16 cellular contexts compared by ENCODE assay signal in the genomic region with DNA sequence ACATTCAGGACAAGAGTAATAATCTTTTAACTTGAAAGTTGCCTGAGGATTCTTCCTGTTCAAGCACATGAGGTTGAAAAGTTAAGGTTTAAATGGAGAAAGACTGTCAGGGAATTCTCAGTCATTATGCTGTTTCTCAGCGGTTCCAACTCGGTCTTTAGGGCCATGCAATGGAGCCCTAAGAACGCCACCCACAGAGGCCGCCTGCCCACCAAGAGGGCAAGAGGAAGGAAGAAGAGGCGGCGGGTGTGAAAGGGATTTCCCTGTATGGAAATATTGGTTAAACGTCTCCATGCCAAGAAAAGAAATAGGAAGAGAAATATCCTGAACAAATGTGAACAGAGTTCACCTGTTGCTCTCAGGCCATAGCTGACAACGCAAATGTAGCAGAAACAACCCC.
"Had no signal": no experiment of that assay in that cellular context is flagged by ENCODE, and none has a peak within 500 bp of the region (broad histone marks: within the 10 kb centered on the region; RNA-seq: fewer than 3 reads in every experiment).

No MANE protein-coding gene starts in this region.

- H3K4me3 ChIP-seq: coronary artery, dorsolateral prefrontal cortex, esophagus squamous epithelium, gastroesophageal sphincter, heart left ventricle, left lung, lower lobe of right lung had no signal

- H3K27ac ChIP-seq: coronary artery, dorsolateral prefrontal cortex, esophagus squamous epithelium, gastroesophageal sphincter, heart left ventricle, left lung, lower lobe of right lung had no signal

- ATAC-seq: gastroesophageal sphincter, heart left ventricle, left cardiac atrium, left lung, left ventricle myocardium superior, lower lobe of right lung had no signal

- H3K36me3 ChIP-seq: esophagus squamous epithelium, gastroesophageal sphincter, heart left ventricle, left lung, lower lobe of right lung had no signal

- DNase-seq: dermis blood vessel endothelial cell; effector CD4-positive, alpha-beta T cell; effector memory CD4-positive, alpha-beta T cell; esophagus squamous epithelium; foreskin fibroblast; heart left ventricle; hippocampal formation; left cardiac atrium; left lung; left ventricle myocardium superior; lower lobe of right lung; mesendoderm; midbrain had no signal

- H3K9me3 ChIP-seq: esophagus squamous epithelium, heart left ventricle, lower lobe of right lung had no signal

- H3K27me3 ChIP-seq: dorsolateral prefrontal cortex, esophagus squamous epithelium, gastroesophageal sphincter, heart left ventricle, left lung had no signal

- H3K4me1 ChIP-seq: gastroesophageal sphincter, heart left ventricle, left lung, lower lobe of right lung had no signal
